ENCODE assay signal across 21 cellular contexts in the genomic region with DNA sequence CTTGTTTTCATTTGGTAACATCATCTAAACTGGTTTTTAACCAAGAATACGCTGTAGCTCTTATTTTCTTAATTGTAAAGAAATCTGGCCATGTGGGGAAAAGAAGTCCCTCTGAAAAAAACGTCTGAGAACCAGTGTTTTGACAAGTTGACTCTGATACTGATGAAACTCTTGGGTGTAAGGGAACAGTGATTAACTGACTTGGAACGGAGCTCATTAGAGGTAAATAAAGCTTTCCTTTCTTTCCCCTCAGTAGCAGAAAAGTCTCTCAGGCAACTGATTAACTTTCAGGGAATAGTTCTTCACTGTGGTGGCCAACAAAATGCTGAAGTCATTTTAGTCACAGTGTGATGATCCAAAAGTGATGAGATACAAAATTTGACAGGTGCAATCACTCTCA.
"Had no signal": no experiment of that assay in that cellular context is flagged by ENCODE, and none has a peak within 500 bp of the region (broad histone marks: within the 10 kb centered on the region; RNA-seq: fewer than 3 reads in every experiment).

No MANE protein-coding gene starts in this region.

- H3K4me1 ChIP-seq: SJSA1 had no signal

- H3K36me3 ChIP-seq: MG63, SJSA1 had no signal

- H3K9me3 ChIP-seq: MG63, SJSA1 had no signal

- H3K27ac ChIP-seq: SJSA1, SK-N-MC had no signal

- H3K27me3 ChIP-seq: MG63, SJSA1 had no signal

- DNase-seq: Karpas-422, KG1, MG63, NCI-H1092, NCI-H1105 treated with DMSO at 0.1 percent for 48 hours, NCI-H1417 treated with DMSO at 0.1 percent for 48 hours, NCI-H146, NCI-H1694 treated with DMSO at 0.1 percent for 48 hours, NCI-H1930, NCI-H2081, NCI-H2107, NCI-H2227 treated with DMSO at 0.1 percent for 48 hours, NCI-H524, NCI-H526 treated with DMSO at 0.1 percent for 48 hours, NCI-H774, Right ventricle myocardium superior, RPMI8226, SIG-M5 had no signal

- H3K4me3 ChIP-seq: MG63, SJSA1, SK-N-MC had no signal

- FAIRE-seq: RCC 7860 had no signal
